Comparison of ENCODE assay signal across 9 cellular contexts in genomic region chr17:927611-928461, GRCh38. TPM values are rescaled to one million over a fixed set of nuclear protein-coding genes. Genes with fewer than 3 reads are reported as not detected.
DNase-seq lines count a peak whose midpoint lies in the region; ATAC-seq and TF ChIP-seq lines count a peak whose summit lies in the region.
"Had no signal": no experiment of that assay in that cellular context is flagged by ENCODE, and none has a peak within 500 bp of the region (broad histone marks: within the 10 kb centered on the region; RNA-seq: fewer than 3 reads in every experiment).

No MANE protein-coding gene starts in this region.

- intact Hi-C loops in ovary (cut with DNase I) = no loop called here
- intact Hi-C loops in activated CD4-positive, alpha-beta T cell treated with anti-CD3 and anti-CD28 coated beads, Interleukin-2, amount 10 ng/mL, durations not matched to agents 24 days and 14 days (cut with micrococcal nuclease) = no loop called here

- TF ChIP-seq CTCF in ovary (IDR thresholded peaks at IDR 0.05) = no peak

- POLR2A ChIA-PET in activated CD4-positive, alpha-beta memory T cell treated with anti-CD3 and anti-CD28 coated beads, Interleukin-2, amount 10 ng/mL, durations not matched to agents 7 days and 5 days (lab: Charles Lee) = no interaction called here

- CTCF ChIA-PET in activated CD4-positive, alpha-beta memory T cell treated with anti-CD3 and anti-CD28 coated beads, Interleukin-2, amount 10 ng/mL, durations not matched to agents 7 days and 5 days (lab: Charles Lee) = no interaction called here

- no peak overlapping the region for H3K4me3 ChIP-seq in ovary

- WGBS in ovary, 3 donors = 7 to 22% (median 16%) methylated on average over 17 of the region's 17 CpGs

- no peaks in the 10 kb centered on the region for H3K9me3 Mint-ChIP-seq in activated CD4-positive, alpha-beta T cell treated with anti-CD3 and anti-CD28 coated beads, Interleukin-2, amount 10 ng/mL, durations not matched to agents 24 days and 14 days
- H3K9me3 Mint-ChIP-seq in activated CD4-positive, alpha-beta memory T cell treated with anti-CD3 and anti-CD28 coated beads, Interleukin-2, amount 10 ng/mL, durations not matched to agents 7 days and 5 days = no peaks in the 10 kb centered on the region

- no peak for ATAC-seq in HG02970 (IDR thresholded peaks at IDR 0.05; ENCODE audit: low FRiP score, unreplicated experiment)
- ATAC-seq in HG03354 (IDR thresholded peaks at IDR 0.05; ENCODE audit: poor library complexity, severe bottlenecking, unreplicated experiment) = no peak

- no peaks in the 10 kb centered on the region for H3K27me3 ChIP-seq in ovary

- H3K27ac Mint-ChIP-seq in activated CD4-positive, alpha-beta T cell treated with anti-CD3 and anti-CD28 coated beads, Interleukin-2, amount 10 ng/mL, durations not matched to agents 24 days and 14 days = no peak overlapping the region
- H3K27ac Mint-ChIP-seq in activated CD4-positive, alpha-beta memory T cell treated with anti-CD3 and anti-CD28 coated beads, Interleukin-2, amount 10 ng/mL, durations not matched to agents 7 days and 5 days = no peak overlapping the region

- H3K4me1 Mint-ChIP-seq in activated CD4-positive, alpha-beta T cell treated with anti-CD3 and anti-CD28 coated beads, Interleukin-2, amount 10 ng/mL, durations not matched to agents 24 days and 14 days = no peaks in the 10 kb centered on the region
- H3K4me1 Mint-ChIP-seq in activated CD4-positive, alpha-beta memory T cell treated with anti-CD3 and anti-CD28 coated beads, Interleukin-2, amount 10 ng/mL, durations not matched to agents 7 days and 5 days = no peaks in the 10 kb centered on the region

- TF ChIP-seq EP300 in ovary (IDR thresholded peaks at IDR 0.05) = no peak

- no peaks in the 10 kb centered on the region for H3K36me3 ChIP-seq in ovary

- peak; percentile 98 for DNase-seq in EL
- DNase-seq in NCI-H226 = peak; percentile 98
- no peak for DNase-seq in epithelial cell of prostate (ENCODE audit: low read depth, low spot score)
- DNase-seq in ovary = peak in 3 of 5 donors; percentile 53 to 76 (median 57)
- DNase-seq in activated CD4-positive, alpha-beta T cell treated with anti-CD3 and anti-CD28 coated beads, Interleukin-2, amount 10 ng/mL, durations not matched to agents 24 days and 14 days = no peak
- DNase-seq in activated CD4-positive, alpha-beta memory T cell treated with anti-CD3 and anti-CD28 coated beads, Interleukin-2, amount 10 ng/mL, durations not matched to agents 7 days and 5 days = no peak
- DNase-seq: effector CD4-positive, alpha-beta T cell had no signal

- no peaks in the 10 kb centered on the region for H3K27me3 Mint-ChIP-seq in activated CD4-positive, alpha-beta T cell treated with anti-CD3 and anti-CD28 coated beads, Interleukin-2, amount 10 ng/mL, durations not matched to agents 24 days and 14 days
- H3K27me3 Mint-ChIP-seq in activated CD4-positive, alpha-beta memory T cell treated with anti-CD3 and anti-CD28 coated beads, Interleukin-2, amount 10 ng/mL, durations not matched to agents 7 days and 5 days = peaks cover 11% of the 10 kb centered on the region

- no peak for TF ChIP-seq POLR2A in ovary (IDR thresholded peaks at IDR 0.05)

- H3K36me3 Mint-ChIP-seq in activated CD4-positive, alpha-beta T cell treated with anti-CD3 and anti-CD28 coated beads, Interleukin-2, amount 10 ng/mL, durations not matched to agents 24 days and 14 days (ENCODE audit: low read depth) = no peaks in the 10 kb centered on the region
- H3K36me3 Mint-ChIP-seq in activated CD4-positive, alpha-beta memory T cell treated with anti-CD3 and anti-CD28 coated beads, Interleukin-2, amount 10 ng/mL, durations not matched to agents 7 days and 5 days (ENCODE audit: low read depth) = no peaks in the 10 kb centered on the region

- no peaks in the 10 kb centered on the region for H3K9me3 ChIP-seq in ovary

- no peak overlapping the region for H3K4me3 Mint-ChIP-seq in activated CD4-positive, alpha-beta T cell treated with anti-CD3 and anti-CD28 coated beads, Interleukin-2, amount 10 ng/mL, durations not matched to agents 24 days and 14 days
- H3K4me3 Mint-ChIP-seq in activated CD4-positive, alpha-beta memory T cell treated with anti-CD3 and anti-CD28 coated beads, Interleukin-2, amount 10 ng/mL, durations not matched to agents 7 days and 5 days = no peak overlapping the region

- peaks cover 14% of the 10 kb centered on the region for H3K4me1 ChIP-seq in ovary (ENCODE audit: insufficient read depth)

- H3K27ac ChIP-seq in epithelial cell of prostate (peak overlapping the region; percentile 95), ovary (no peak overlapping the region)

RNA-seq across cellular contexts. Expression of gene NXN, which starts 51.7 kb away (rescaled TPM):
- total RNA-seq in ovary = 10 to 100 TPM in 6 of 7 donors, 1 to 10 TPM in 1; 5.5 to 34.8 (median 28.4) TPM
- 10 to 100 TPM; 24.3 to 29.9 TPM for polyA plus RNA-seq in ovary
- total RNA-seq in activated CD4-positive, alpha-beta T cell treated with anti-CD3 and anti-CD28 coated beads, Interleukin-2, amount 10 ng/mL, durations not matched to agents 24 days and 14 days = 0.14 and 0.28 TPM in 2 replicates
- under 1 TPM; 0.23 to 0.30 TPM for total RNA-seq in activated CD4-positive, alpha-beta memory T cell treated with anti-CD3 and anti-CD28 coated beads, Interleukin-2, amount 10 ng/mL, durations not matched to agents 7 days and 5 days

Comparison
In these comparisons a context has a peak if more than half of its experiments do, and no peak if none do; other contexts are left out.
1. DNase-seq: peak in EL (single experiment), NCI-H226 (single experiment) and ovary (3 of 5); none in epithelial cell of prostate (single experiment), activated CD4-positive, alpha-beta T cell treated with anti-CD3 and anti-CD28 coated beads, Interleukin-2, amount 10 ng/mL, durations not matched to agents 24 days and 14 days (single experiment) and activated CD4-positive, alpha-beta memory T cell treated with anti-CD3 and anti-CD28 coated beads, Interleukin-2, amount 10 ng/mL, durations not matched to agents 7 days and 5 days (single experiment).